Comparison of ENCODE assay signal across 1 cellular context in genomic region chr2:40416486-40416885, GRCh38.
TF ChIP-seq lines count a peak whose summit lies in the region.

No MANE protein-coding gene starts in this region.

TF ChIP-seq in SK-N-SH, 30 proteins besides CTCF, POLR2A, EP300 and RAD21 (continued from another document):
- TF ChIP-seq USF1 (IDR thresholded peaks at IDR 0.05; ENCODE audit: borderline replicate concordance, low read depth) (no peak), GATA2 (CRISPR knock-in tag; IDR thresholded peaks at IDR 0.05) (no peak), POLR2AphosphoS5 (IDR thresholded peaks at IDR 0.05; ENCODE audit: low read depth, low read length) (no peak), JUND (IDR thresholded peaks at IDR 0.05) (peak; percentile 28; the same call in 1 of the 2 replicates), TCF12 (IDR thresholded peaks at IDR 0.05) (0 out of 2 replicates have a peak, but pooled peaks have one; percentile 5), USF2 (IDR thresholded peaks at IDR 0.05; ENCODE audit: borderline replicate concordance, low read depth, low read length) (no peak), RCOR1 (IDR thresholded peaks at IDR 0.05; ENCODE audit: low read length) (no peak), FOSL2 (IDR thresholded peaks at IDR 0.05; ENCODE audit: borderline replicate concordance, low read depth) (peak; percentile 21; the same call in 1 of the 2 replicates)
